ENCODE assay signal across 29 cellular contexts in genomic region chr1:17372955-17373354, GRCh38. TPM values are rescaled to one million over a fixed set of nuclear protein-coding genes. Genes with fewer than 3 reads are reported as not detected.
"Had no signal": no experiment of that assay in that cellular context is flagged by ENCODE, and none has a peak within 500 bp of the region (broad histone marks: within the 10 kb centered on the region; RNA-seq: fewer than 3 reads in every experiment).

No MANE protein-coding gene starts in this region.

- FAIRE-seq: astrocyte had no signal

- H3K9ac ChIP-seq: KMS-11 had no signal

- ATAC-seq: activated CD8-positive, alpha-beta memory T cell treated with anti-CD3 and anti-CD28 coated beads, Interleukin-2, amount 10 ng/mL, durations not matched to agents 7 days and 5 days; Panc1; Right ventricle myocardium inferior had no signal

- H3K27me3 ChIP-seq: cardiac muscle cell had no signal

- DNase-seq: activated CD4-positive, alpha-beta T cell treated with anti-CD3 and anti-CD28 coated beads for 1 hour; activated CD4-positive, alpha-beta T cell treated with anti-CD3 and anti-CD28 coated beads, Interleukin-2, amount 10 ng/mL, durations not matched to agents 24 days and 14 days; activated CD4-positive, alpha-beta T cell treated with anti-CD3 and anti-CD28 coated beads, Interleukin-2, amount 50 U/mL, for 48 hours; activated CD8-positive, alpha-beta memory T cell treated with anti-CD3 and anti-CD28 coated beads, Interleukin-2, amount 10 ng/mL, durations not matched to agents 7 days and 5 days; activated effector memory CD4-positive, alpha-beta T cell treated with Interleukin-2 at 50 U/mL for 16 hours; activated naive CD4-positive, alpha-beta T cell; activated T-cell treated with anti-CD3 and anti-CD28 coated beads, Interleukin-2, amount 50 U/mL, for 24 hours; amygdala; NCI-H1105 treated with DMSO at 0.1 percent for 48 hours; NCI-H1436 treated with DMSO at 0.1 percent for 48 hours; NCI-H187; NCI-H2081; NCI-H510A treated with DMSO at 0.1 percent for 48 hours; NCI-H69; NK-92 treated with Interleukin-12 subunit alpha and Interleukin-12 subunit beta, amount 100 ng/mL, for 24 hours; OCI-M1; RPMI8226; T-helper 1 cell; WERI-Rb-1 had no signal

- H3K4me1 Mint-ChIP-seq: activated CD4-positive, alpha-beta T cell treated with anti-CD3 and anti-CD28 coated beads, Interleukin-2, amount 10 ng/mL, durations not matched to agents 24 days and 14 days; activated CD8-positive, alpha-beta memory T cell treated with anti-CD3 and anti-CD28 coated beads, Interleukin-2, amount 10 ng/mL, durations not matched to agents 7 days and 5 days; activated naive CD4-positive, alpha-beta T cell treated with anti-CD3 and anti-CD28 coated beads, Interleukin-2, amount 50 U/mL, for 24 hours had no signal

- H3K9me3 Mint-ChIP-seq: activated CD4-positive, alpha-beta T cell treated with anti-CD3 and anti-CD28 coated beads, Interleukin-2, amount 10 ng/mL, durations not matched to agents 24 days and 14 days; activated naive CD4-positive, alpha-beta T cell treated with anti-CD3 and anti-CD28 coated beads, Interleukin-2, amount 50 U/mL, for 24 hours; activated T-cell treated with anti-CD3 and anti-CD28 coated beads, Interleukin-2, amount 50 U/mL, for 24 hours; activated T-helper 1 cell treated with anti-CD3 and anti-CD28 coated beads, Interleukin-12 subunit alpha, Interleukin-12 subunit beta, Interleukin-2, Interleukin-4 antibody, amounts not matched to agents 30 ng/mL and 10 ng/mL and 1 ng/mL, durations not matched to agents 14 hours and 24 hours and 36 hours had no signal

- H3K4me2 ChIP-seq: KMS-11 had no signal

- H3K36me3 Mint-ChIP-seq: activated CD8-positive, alpha-beta memory T cell treated with anti-CD3 and anti-CD28 coated beads, Interleukin-2, amount 10 ng/mL, durations not matched to agents 7 days and 5 days; activated naive CD4-positive, alpha-beta T cell treated with anti-CD3 and anti-CD28 coated beads, Interleukin-2, amount 50 U/mL, for 24 hours; brain had no signal

- H3K36me3 ChIP-seq: cardiac muscle cell, WERI-Rb-1 had no signal

- H3K27ac Mint-ChIP-seq: activated CD4-positive, alpha-beta T cell treated with anti-CD3 and anti-CD28 coated beads, Interleukin-2, amount 10 ng/mL, durations not matched to agents 24 days and 14 days; activated CD8-positive, alpha-beta memory T cell treated with anti-CD3 and anti-CD28 coated beads, Interleukin-2, amount 10 ng/mL, durations not matched to agents 7 days and 5 days; activated naive CD4-positive, alpha-beta T cell treated with anti-CD3 and anti-CD28 coated beads, Interleukin-2, amount 50 U/mL, for 24 hours; activated T-cell treated with anti-CD3 and anti-CD28 coated beads, Interleukin-2, amount 50 U/mL, for 24 hours; activated T-helper 1 cell treated with anti-CD3 and anti-CD28 coated beads, Interleukin-12 subunit alpha, Interleukin-12 subunit beta, Interleukin-2, Interleukin-4 antibody, amounts not matched to agents 30 ng/mL and 10 ng/mL and 1 ng/mL, durations not matched to agents 14 hours and 24 hours and 36 hours; brain had no signal

- H3K4me3 Mint-ChIP-seq: activated CD4-positive, alpha-beta T cell treated with anti-CD3 and anti-CD28 coated beads, Interleukin-2, amount 10 ng/mL, durations not matched to agents 24 days and 14 days; activated CD8-positive, alpha-beta memory T cell treated with anti-CD3 and anti-CD28 coated beads, Interleukin-2, amount 10 ng/mL, durations not matched to agents 7 days and 5 days; activated naive CD4-positive, alpha-beta T cell treated with anti-CD3 and anti-CD28 coated beads, Interleukin-2, amount 50 U/mL, for 24 hours; activated T-cell treated with anti-CD3 and anti-CD28 coated beads, Interleukin-2, amount 50 U/mL, for 24 hours; activated T-helper 1 cell treated with anti-CD3 and anti-CD28 coated beads, Interleukin-12 subunit alpha, Interleukin-12 subunit beta, Interleukin-2, Interleukin-4 antibody, amounts not matched to agents 30 ng/mL and 10 ng/mL and 1 ng/mL, durations not matched to agents 14 hours and 24 hours and 36 hours; brain had no signal

- H3K4me3 ChIP-seq: cardiac muscle cell, SK-N-MC had no signal

- H3K27ac ChIP-seq: cardiac muscle cell, KMS-11, SK-N-MC, WERI-Rb-1 had no signal

RNA-seq across cellular contexts. Expression of gene PADI6, which starts 1.0 kb away (rescaled TPM):
- total RNA-seq: activated CD4-positive, alpha-beta T cell treated with anti-CD3 and anti-CD28 coated beads, Interleukin-2, amount 10 ng/mL, durations not matched to agents 24 days and 14 days; activated CD8-positive, alpha-beta memory T cell treated with anti-CD3 and anti-CD28 coated beads, Interleukin-2, amount 10 ng/mL, durations not matched to agents 7 days and 5 days; activated T-helper 1 cell treated with anti-CD3 and anti-CD28 coated beads, Interleukin-12 subunit alpha, Interleukin-12 subunit beta, Interleukin-2, Interleukin-4 antibody, amounts not matched to agents 30 ng/mL and 10 ng/mL and 1 ng/mL, durations not matched to agents 14 hours and 24 hours and 36 hours; astrocyte; cardiac muscle cell; Right ventricle myocardium inferior; T-helper 2 cell treated with Interferon-gamma antibody and Interleukin-4, amounts not matched to agents 100 ng/mL and 5 ng/mL, for 36 hours had no signal
- polyA plus RNA-seq: cardiac muscle cell had no signal
